In the genomic region with DNA sequence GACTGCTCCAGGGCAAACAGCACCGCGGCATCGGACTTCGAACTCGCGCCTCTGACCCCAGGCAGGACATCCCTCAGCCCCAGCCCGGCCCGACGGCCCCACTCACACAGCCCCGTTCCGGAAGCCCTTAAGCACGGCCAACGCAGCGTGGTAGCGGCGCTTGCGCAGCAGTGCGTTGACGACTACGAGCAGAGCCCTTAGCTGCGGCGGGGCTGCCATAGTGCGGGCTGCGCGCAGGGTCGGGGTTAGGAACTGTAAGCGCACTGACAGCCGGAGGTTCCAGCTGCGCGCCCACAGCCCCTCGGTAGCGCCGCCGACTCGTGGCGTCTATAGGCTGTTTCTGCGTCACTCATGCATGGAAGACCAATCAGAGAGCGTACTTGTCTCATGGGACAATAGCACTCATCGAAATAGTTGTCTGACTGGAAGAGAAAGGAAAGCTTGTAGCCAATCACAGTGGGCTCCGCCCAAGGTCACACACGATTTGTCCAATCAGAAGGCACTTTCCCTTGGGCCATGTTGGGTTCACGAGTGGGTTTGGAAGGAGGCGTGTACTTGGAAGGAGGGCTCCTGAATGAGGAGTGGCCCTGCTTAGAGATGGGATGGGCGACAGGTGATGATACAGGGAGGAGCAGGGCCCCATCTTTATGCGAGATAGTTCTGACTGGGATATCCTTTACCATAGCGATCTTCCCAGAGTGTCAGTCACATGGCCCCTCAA, we compare ENCODE assay signal across 8 cellular contexts.
DNase-seq lines count a peak whose midpoint lies in the region; ATAC-seq, FAIRE-seq and TF ChIP-seq lines count a peak whose summit lies in the region.

TSS of gene PXMP4 (minus strand) at position 322 of the 721 bp plus-strand sequence. CDS start at position 219, 103 bp downstream.

- peak; percentile 99 for DNase-seq in AG10803 (ENCODE audit: low read depth)
- DNase-seq in NCI-H510A (lab: John Stamatoyannopoulos, UW), result peak; percentile 95
- peak; percentile 83 to 84 for DNase-seq in activated CD4-positive, alpha-beta T cell treated with anti-CD3 and anti-CD28 coated beads for 4 hours
- peak; percentile 95 for DNase-seq in kidney tubule cell (ENCODE audit: low spot score)
- DNase-seq in stimulated activated CD4-positive, alpha-beta T cell treated with anti-CD3 and anti-CD28 coated beads, Interleukin-1b, Interleukin-23, amount 100 ng/mL, for 24 hours (ENCODE audit: low read depth in 4 of 4, low spot score in 1 of 4), result peak; percentile 47 to 79 (median 59)

- peak; percentile 96 for ATAC-seq in GM19043 (IDR thresholded peaks at IDR 0.05; ENCODE audit: low read depth, unreplicated experiment)
- ATAC-seq in HG03354 (IDR thresholded peaks at IDR 0.05; ENCODE audit: poor library complexity, severe bottlenecking, unreplicated experiment), result peak; percentile 95

- peak; percentile 41 for FAIRE-seq in colon (lab: Jason Lieb, UNC)

- 0 out of 2 replicates have a peak, but pooled peaks have one; percentile 4 for TF ChIP-seq CTCF in AG10803 (conservative IDR thresholded peaks at IDR 0.05; ENCODE audit: low read length)

- H3K4me3 ChIP-seq in AG10803 (ENCODE audit: low read length), result peak within 1 kb of the TSS; percentile 92

Comparison
In these comparisons a context has a peak if more than half of its experiments do, and no peak if none do; other contexts are left out.
1. Peak in every context shown above with its lines: DNase-seq, ATAC-seq and H3K4me3 ChIP-seq.